ENCODE assay signal across 1 cellular context in genomic region chr19:1103691-1104451, GRCh38.
TF ChIP-seq lines count a peak whose summit lies in the region.

Gene GPX4 (plus strand): TSS chr19:1103994. CDS start chr19:1104044, 50 bp downstream.

TF ChIP-seq in HepG2, 621 proteins besides CTCF, POLR2A, EP300 and RAD21 (continued from another document and continues in another):
- TF ChIP-seq E2F5 (CRISPR knock-in tag; conservative IDR thresholded peaks at IDR 0.05) = peak; percentile 65; the same call in 1 of the 2 replicates
- peak; percentile 73; the same call in 1 of the 2 replicates for TF ChIP-seq SP5 (CRISPR knock-in tag; IDR thresholded peaks at IDR 0.05; ENCODE audit: borderline replicate concordance, low read depth)
- no peak for TF ChIP-seq ATF6 (CRISPR knock-in tag; conservative IDR thresholded peaks at IDR 0.05)
- TF ChIP-seq ATF7 (IDR thresholded peaks at IDR 0.05) = no peak
- TF ChIP-seq ATF7 (CRISPR knock-in tag; IDR thresholded peaks at IDR 0.05) = no peak
- TF ChIP-seq ATF7-NPFF (CRISPR knock-in tag; IDR thresholded peaks at IDR 0.05; ENCODE audit: low read depth) = peak; percentile 41; the same call in 1 of the 2 replicates
- TF ChIP-seq ZSCAN12 (CRISPR knock-in tag; IDR thresholded peaks at IDR 0.05) = no peak
- TF ChIP-seq ZBTB49 (CRISPR knock-in tag; IDR thresholded peaks at IDR 0.05; ENCODE audit: borderline replicate concordance) = no peak
- TF ChIP-seq FOXK1 (CRISPR knock-in tag; IDR thresholded peaks at IDR 0.05; ENCODE audit: borderline replicate concordance, low read depth) = 0 out of 2 replicates have a peak, but pooled peaks have one; percentile 40
- TF ChIP-seq HMGXB3 (CRISPR knock-in tag; IDR thresholded peaks at IDR 0.05; ENCODE audit: borderline replicate concordance) = peak; percentile 40; the same call in 1 of the 2 replicates
- no peak for TF ChIP-seq ZNF180 (CRISPR knock-in tag; IDR thresholded peaks at IDR 0.05; ENCODE audit: borderline replicate concordance, low read depth)
- TF ChIP-seq IKZF5 (CRISPR knock-in tag; IDR thresholded peaks at IDR 0.05) = no peak
- peak; percentile 81; the same call in 1 of the 2 replicates for TF ChIP-seq ZNF547 (CRISPR knock-in tag; IDR thresholded peaks at IDR 0.05)
- TF ChIP-seq KLF6 (CRISPR knock-in tag; IDR thresholded peaks at IDR 0.05) = peak; percentile 79
- no peak for TF ChIP-seq ZNF33B (CRISPR knock-in tag; IDR thresholded peaks at IDR 0.05)
- 0 out of 2 replicates have a peak, but pooled peaks have one; percentile 39 for TF ChIP-seq PHF21A (CRISPR knock-in tag; IDR thresholded peaks at IDR 0.05)
- no peak for TF ChIP-seq CCAR2 (optimal IDR thresholded peaks at IDR 0.05; ENCODE audit: low read depth, low read length)
- peak; percentile 57 for TF ChIP-seq MNT (IDR thresholded peaks at IDR 0.05)
- peak in 1 of 2 experiments; percentile 72; a peak in 2 of 4 replicates for TF ChIP-seq KLF16 (CRISPR knock-in tag; IDR thresholded peaks at IDR 0.05)
- TF ChIP-seq ZNF383 (CRISPR knock-in tag; IDR thresholded peaks at IDR 0.05; ENCODE audit: borderline replicate concordance) = no peak
- TF ChIP-seq ZNF503 (CRISPR knock-in tag; IDR thresholded peaks at IDR 0.05) = no peak
- no peak for TF ChIP-seq NR2F6 (IDR thresholded peaks at IDR 0.05)
- TF ChIP-seq NR2F6 (CRISPR knock-in tag; IDR thresholded peaks at IDR 0.05) = no peak
- no peak; the same call in 1 of the 2 replicates for TF ChIP-seq ZNF747 (CRISPR knock-in tag; IDR thresholded peaks at IDR 0.05; ENCODE audit: borderline replicate concordance)
- no peak; the same call in none of the 2 replicates for TF ChIP-seq MED1 (CRISPR knock-in tag; IDR thresholded peaks at IDR 0.05)
- TF ChIP-seq UBTF (CRISPR knock-in tag; IDR thresholded peaks at IDR 0.05) = peak; percentile 93
- 0 out of 2 replicates have a peak, but pooled peaks have one; percentile 51 for TF ChIP-seq ZNF543 (CRISPR knock-in tag; IDR thresholded peaks at IDR 0.05)
- TF ChIP-seq ZMAT3 (CRISPR knock-in tag; conservative IDR thresholded peaks at IDR 0.05) = peak; percentile 69
- TF ChIP-seq MEIS2 (CRISPR knock-in tag; IDR thresholded peaks at IDR 0.05) = no peak
- TF ChIP-seq TAF15 (IDR thresholded peaks at IDR 0.05; ENCODE audit: low read depth, low read length, poor library complexity, severe bottlenecking) = no peak
- no peak for TF ChIP-seq JUN (CRISPR knock-in tag; IDR thresholded peaks at IDR 0.05)
- TF ChIP-seq ZNF280B (CRISPR knock-in tag; IDR thresholded peaks at IDR 0.05; ENCODE audit: borderline replicate concordance) = no peak; the same call in 1 of the 2 replicates
- TF ChIP-seq KDM5A (IDR thresholded peaks at IDR 0.05; ENCODE audit: borderline replicate concordance, low read length) = peak; percentile 36; the same call in 1 of the 2 replicates
- TF ChIP-seq CREB3 (CRISPR knock-in tag; IDR thresholded peaks at IDR 0.05) = no peak
- TF ChIP-seq ZNF850 (CRISPR knock-in tag; conservative IDR thresholded peaks at IDR 0.05) = peak; percentile 86; the same call in 1 of the 2 replicates
- peak; percentile 72 for TF ChIP-seq RFX5 (IDR thresholded peaks at IDR 0.05; ENCODE audit: low read depth, low read length)
- peak; percentile 8; the same call in 1 of the 2 replicates for TF ChIP-seq ZNF776 (CRISPR knock-in tag; IDR thresholded peaks at IDR 0.05)
- 0 out of 2 replicates have a peak, but pooled peaks have one; percentile 32 for TF ChIP-seq KMT2A (CRISPR knock-in tag; IDR thresholded peaks at IDR 0.05)
- TF ChIP-seq HDAC1 (CRISPR knock-in tag; IDR thresholded peaks at IDR 0.05) = peak; percentile 91
- TF ChIP-seq ZNF879 (CRISPR knock-in tag; IDR thresholded peaks at IDR 0.05) = peak; percentile 81
- no peak for TF ChIP-seq GTF2F1 (IDR thresholded peaks at IDR 0.05; ENCODE audit: low read length)
- peak; percentile 25; the same call in 1 of the 2 replicates for TF ChIP-seq MEIS1 (CRISPR knock-in tag; IDR thresholded peaks at IDR 0.05; ENCODE audit: borderline replicate concordance)
